Comparison of ENCODE assay signal across 8 cellular contexts in the genomic region with DNA sequence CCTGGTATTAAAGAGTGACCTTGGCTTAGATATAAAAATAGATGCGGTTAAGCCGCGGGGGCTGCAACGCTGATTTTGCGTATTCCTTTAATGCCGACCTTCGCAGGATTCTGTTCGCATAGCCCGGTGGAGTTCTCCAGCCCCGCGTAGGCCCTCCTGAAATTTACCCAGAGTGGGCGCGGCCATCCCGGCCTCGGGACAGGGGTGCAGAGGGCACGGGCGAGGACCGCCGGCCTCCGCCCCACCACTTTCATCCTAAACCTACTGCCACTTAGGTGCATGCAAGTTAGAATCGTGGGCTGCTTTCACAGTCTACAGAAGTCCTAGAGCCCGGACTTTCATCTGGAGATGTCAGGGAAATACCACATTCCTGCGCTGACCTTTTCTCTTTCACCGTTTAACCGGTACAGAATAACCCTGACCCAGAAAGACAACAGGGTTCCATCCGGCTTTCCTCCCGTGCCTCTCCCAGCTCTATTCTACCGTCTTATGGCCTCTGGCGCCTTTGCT. TPM values are rescaled to one million over a fixed set of nuclear protein-coding genes. Genes with fewer than 3 reads are reported as not detected.
DNase-seq lines count a peak whose midpoint lies in the region; ATAC-seq and TF ChIP-seq lines count a peak whose summit lies in the region.

No MANE protein-coding gene starts in this region.

- TF ChIP-seq CTCF in CD4-positive, alpha-beta T cell (IDR thresholded peaks at IDR 0.05): no peak
- no peak for TF ChIP-seq CTCF in astrocyte of the cerebellum (IDR thresholded peaks at IDR 0.05; ENCODE audit: low read depth, low read length, missing control alignments)

- peak overlapping the region; percentile 89 for H3K27ac Mint-ChIP-seq in CD4-positive, alpha-beta T cell

- H3K4me1 ChIP-seq in subcutaneous abdominal adipose tissue (ENCODE audit: control insufficient read depth in 5 of 5, insufficient read depth in 5 of 5, low read length in 5 of 5): peaks cover 0 to 17% (median 10%) of the 10 kb centered on the region in 5 donors

- H3K36me3 Mint-ChIP-seq in CD4-positive, alpha-beta T cell (ENCODE audit: low read depth): peaks cover 11% of the 10 kb centered on the region

- POLR2A ChIA-PET in CD4-positive, alpha-beta T cell (lab: Charles Lee): interaction anchor here (0.7 to 2.2 kb wide), 4 partner anchors 13 to 471 kb away, joined by 3 to 8 read pairs (median 4); a partner anchor contains a TSS

- no peaks in the 10 kb centered on the region for H3K27me3 ChIP-seq in CD4-positive, alpha-beta T cell (ENCODE audit: control insufficient read depth, insufficient read depth, low read length)
- H3K27me3 ChIP-seq in subcutaneous abdominal adipose tissue (ENCODE audit: control insufficient read depth in 5 of 5, insufficient read depth in 4 of 5, low read length in 5 of 5): peaks cover 4 to 25% (median 12%) of the 10 kb centered on the region in 5 donors

- H3K9ac ChIP-seq in subcutaneous abdominal adipose tissue (ENCODE audit: low read length in 5 of 5): no peak overlapping the region

- no peaks in the 10 kb centered on the region for H3K9me3 ChIP-seq in CD4-positive, alpha-beta T cell (ENCODE audit: control insufficient read depth, low read length)
- H3K9me3 ChIP-seq in subcutaneous abdominal adipose tissue (ENCODE audit: control insufficient read depth in 5 of 5, low read length in 5 of 5): no peaks in the 10 kb centered on the region

- peaks cover 44% of the 10 kb centered on the region for H3K4me1 Mint-ChIP-seq in CD4-positive, alpha-beta T cell (ENCODE audit: low read depth)

- peaks cover 5% of the 10 kb centered on the region for H3K27me3 Mint-ChIP-seq in CD4-positive, alpha-beta T cell

- peak in 3 of 10 experiments; percentile 5 to 38 (median 19) for DNase-seq in CD4-positive, alpha-beta T cell
- DNase-seq in astrocyte of the cerebellum (ENCODE audit: low read depth) (no peak), kidney tubule cell (ENCODE audit: low spot score) (peak; percentile 3), DMS 273 (lab: John Stamatoyannopoulos, UW; ENCODE audit: unreplicated experiment) (no peak)

- in situ Hi-C loops in astrocyte of the cerebellum (cut with HindIII; ENCODE audit: low sequenced_read_pairs): no loop called here

- H3K27ac ChIP-seq in CD4-positive, alpha-beta T cell (ENCODE audit: low read depth, low read length): no peak overlapping the region
- no peak overlapping the region for H3K27ac ChIP-seq in subcutaneous abdominal adipose tissue (ENCODE audit: low read depth, low read length)

- H3K4me3 ChIP-seq in astrocyte of the cerebellum (ENCODE audit: low read depth, low read length): peak overlapping the region; percentile 58
- H3K4me3 ChIP-seq in subcutaneous abdominal adipose tissue (ENCODE audit: low read depth in 1 of 5, low read length in 5 of 5): peak overlapping the region in 4 of 5 donors; percentile 59 to 71 (median 64)

- CTCF ChIA-PET in CD4-positive, alpha-beta T cell (lab: Charles Lee): no interaction called here

- peak; percentile 8 for ATAC-seq in CD4-positive, alpha-beta T cell (ENCODE audit: poor library complexity)
- ATAC-seq in HG02870 (IDR thresholded peaks at IDR 0.05; ENCODE audit: unreplicated experiment): peak; percentile 16
- ATAC-seq in HG02840 (IDR thresholded peaks at IDR 0.05; ENCODE audit: low FRiP score, unreplicated experiment): no peak
- ATAC-seq in HG03469 (IDR thresholded peaks at IDR 0.05; ENCODE audit: unreplicated experiment): no peak

- H3K4me3 Mint-ChIP-seq in CD4-positive, alpha-beta T cell: peak overlapping the region; percentile 94

- H3K36me3 ChIP-seq in subcutaneous abdominal adipose tissue (ENCODE audit: control insufficient read depth in 5 of 5, insufficient read depth in 5 of 5, low read length in 5 of 5): no peaks in the 10 kb centered on the region

- intact Hi-C loops in CD4-positive, alpha-beta T cell (cut with DNase I, micrococcal nuclease): loop anchor here in 1 of 2 experiments (5.0 kb wide), 1 partner anchor 646 kb away; a partner anchor contains a TSS

- H3K9me3 Mint-ChIP-seq in CD4-positive, alpha-beta T cell: no peaks in the 10 kb centered on the region

RNA-seq across cellular contexts. Expression of a gene that starts 0.5 kb away (rescaled TPM):
- total RNA-seq in CD4-positive, alpha-beta T cell: 10 to 100 TPM; 13.3 to 14.7 TPM

Comparison
In these comparisons a context has a peak if more than half of its experiments do, and no peak if none do; other contexts are left out.
1. ATAC-seq: peak in CD4-positive, alpha-beta T cell (single experiment) and HG02870 (single experiment); none in HG02840 (single experiment) and HG03469 (single experiment).